19 cellular contexts compared by ENCODE assay signal in genomic region chr4:7625073-7625472, GRCh38.
A peak's percentile ranks its signal among the peaks of the same experiment; 100 is the strongest.
DNase-seq lines count a peak whose midpoint lies in the region; ATAC-seq and TF ChIP-seq lines count a peak whose summit lies in the region.
"Had no signal": no experiment of that assay in that cellular context is flagged by ENCODE, and none has a peak within 500 bp of the region (broad histone marks: within the 10 kb centered on the region; RNA-seq: fewer than 3 reads in every experiment).

No MANE protein-coding gene starts in this region.

- H3K27ac Mint-ChIP-seq in CD8-positive, alpha-beta memory T cell, result no peak overlapping the region
- H3K27ac Mint-ChIP-seq: activated naive CD8-positive, alpha-beta T cell had no signal

- DNase-seq in AG09309 (ENCODE audit: low read depth) (peak; percentile 21), NCI-H1092 treated with DMSO at 0.1 percent for 48 hours (lab: John Stamatoyannopoulos, UW) (peak; percentile 45), astrocyte of the hippocampus (ENCODE audit: low read depth, low spot score) (peak; percentile 67), iris pigment epithelial cell (ENCODE audit: low read depth) (peak; percentile 13)
- no peak for DNase-seq in CD8-positive, alpha-beta memory T cell
- DNase-seq: COR-L47, mesenchymal stem cell, MM.1S, NCI-H2081 treated with DMSO at 0.1 percent for 48 hours, NCI-H524 treated with DMSO at 0.1 percent for 48 hours, OCI-M1, stomach had no signal

- peaks cover 0 to 3% (median 0%) of the 10 kb centered on the region in 5 donors for H3K9me3 Mint-ChIP-seq in CD8-positive, alpha-beta memory T cell

- H3K4me1 ChIP-seq in CD8-positive, alpha-beta memory T cell (ENCODE audit: insufficient read depth, low read length), result no peaks in the 10 kb centered on the region
- H3K4me1 ChIP-seq: HAP-1 had no signal

- H3K36me3 Mint-ChIP-seq in CD8-positive, alpha-beta memory T cell, result peaks cover 0 to 5% (median 0%) of the 10 kb centered on the region in 3 donors
- H3K36me3 Mint-ChIP-seq: activated naive CD8-positive, alpha-beta T cell had no signal

- H3K9me3 ChIP-seq in CD8-positive, alpha-beta memory T cell (ENCODE audit: low read length), result no peaks in the 10 kb centered on the region
- H3K9me3 ChIP-seq: gastroesophageal sphincter, HAP-1 had no signal

- POLR2A ChIA-PET in CD8-positive, alpha-beta memory T cell (lab: Charles Lee), result no interaction called here

- no peak overlapping the region for H3K4me3 Mint-ChIP-seq in CD8-positive, alpha-beta memory T cell
- H3K4me3 Mint-ChIP-seq: activated naive CD8-positive, alpha-beta T cell had no signal

- no peak for TF ChIP-seq CTCF in AG09309 (IDR thresholded peaks at IDR 0.05; ENCODE audit: control insufficient read depth, insufficient read depth, low read depth, low read length, missing control alignments)

- H3K4me3 ChIP-seq in AG09309 (ENCODE audit: control insufficient read depth, low read depth, low read length), result no peak overlapping the region
- no peak overlapping the region for H3K4me3 ChIP-seq in CD8-positive, alpha-beta memory T cell (ENCODE audit: low read length)
- H3K4me3 ChIP-seq: cardiac muscle cell, gastroesophageal sphincter, HAP-1, stomach had no signal

- no peak overlapping the region for H3K27ac ChIP-seq in CD8-positive, alpha-beta memory T cell (ENCODE audit: low read depth, low read length)
- H3K27ac ChIP-seq: cardiac muscle cell, gastroesophageal sphincter, stomach had no signal

- H3K36me3 ChIP-seq in CD8-positive, alpha-beta memory T cell (ENCODE audit: insufficient read depth, low read length), result no peaks in the 10 kb centered on the region
- H3K36me3 ChIP-seq: cardiac muscle cell, gastroesophageal sphincter, HAP-1, stomach had no signal

- ATAC-seq in HG03159 (IDR thresholded peaks at IDR 0.05; ENCODE audit: unreplicated experiment), result no peak
- no peak for ATAC-seq in GM19324 (IDR thresholded peaks at IDR 0.05; ENCODE audit: low FRiP score, unreplicated experiment)
- no peak for ATAC-seq in HG02885 (IDR thresholded peaks at IDR 0.05; ENCODE audit: poor library complexity, unreplicated experiment)
- ATAC-seq: gastroesophageal sphincter had no signal

- no peaks in the 10 kb centered on the region for H3K4me1 Mint-ChIP-seq in CD8-positive, alpha-beta memory T cell

- H3K27me3 Mint-ChIP-seq in CD8-positive, alpha-beta memory T cell, result peaks cover 14 to 30% of the 10 kb centered on the region in 2 donors

- H3K27me3 ChIP-seq in CD8-positive, alpha-beta memory T cell (ENCODE audit: insufficient read depth, low read length, poor library complexity, severe bottlenecking), result no peaks in the 10 kb centered on the region
- H3K27me3 ChIP-seq: gastroesophageal sphincter had no signal

- CTCF ChIA-PET in CD8-positive, alpha-beta memory T cell (lab: Charles Lee), result no interaction called here

Comparison
In these comparisons a context has a peak if more than half of its experiments do, and no peak if none do; other contexts are left out.
1. DNase-seq: peak in AG09309 (single experiment), NCI-H1092 treated with DMSO at 0.1 percent for 48 hours (single experiment), astrocyte of the hippocampus (single experiment) and iris pigment epithelial cell (single experiment); none in CD8-positive, alpha-beta memory T cell (0 of 5).